Comparison of ENCODE assay signal across 16 cellular contexts in genomic region chr19:5125376-5125775, GRCh38.
DNase-seq lines count a peak whose midpoint lies in the region; ATAC-seq and TF ChIP-seq lines count a peak whose summit lies in the region.
"Had no signal": no experiment of that assay in that cellular context is flagged by ENCODE, and none has a peak within 500 bp of the region (broad histone marks: within the 10 kb centered on the region; RNA-seq: fewer than 3 reads in every experiment).

No MANE protein-coding gene starts in this region.

- H2AK5ac ChIP-seq in mesenchymal stem cell (ENCODE audit: low read length, severe bottlenecking) = no peak overlapping the region

- H3K4me3 ChIP-seq in cardiac muscle cell (no peak overlapping the region), right cardiac atrium (ENCODE audit: low read length) (no peak overlapping the region), mesenchymal stem cell (ENCODE audit: insufficient read depth in 1 of 2, low read depth in 1 of 2, low read length in 2 of 2) (no peak overlapping the region), thoracic aorta (no peak overlapping the region)
- H3K4me3 ChIP-seq: PC-9 had no signal

- H3K9me3 ChIP-seq in cardiac muscle cell (ENCODE audit: low read depth) = no peaks in the 10 kb centered on the region
- no peaks in the 10 kb centered on the region for H3K9me3 ChIP-seq in right cardiac atrium (ENCODE audit: control insufficient read depth, low read length)
- no peaks in the 10 kb centered on the region for H3K9me3 ChIP-seq in T-helper 17 cell (ENCODE audit: control insufficient read depth, low read length, poor library complexity, severe bottlenecking)
- H3K9me3 ChIP-seq in mesenchymal stem cell (ENCODE audit: control insufficient read depth, low read length) = no peaks in the 10 kb centered on the region
- no peaks in the 10 kb centered on the region for H3K9me3 ChIP-seq in thoracic aorta

- H2BK12ac ChIP-seq in mesenchymal stem cell (ENCODE audit: low read length in 2 of 2) = peak overlapping the region in 1 of 2 experiments; percentile 12

- H3K4me3 Mint-ChIP-seq in T-helper 17 cell = no peak overlapping the region
- H3K4me3 Mint-ChIP-seq: CD14-positive monocyte had no signal

- no peak overlapping the region for H2BK120ac ChIP-seq in mesenchymal stem cell (ENCODE audit: low read depth, low read length)

- H3K27me3 Mint-ChIP-seq in T-helper 17 cell = no peaks in the 10 kb centered on the region

- H3K27ac ChIP-seq in cardiac muscle cell (peak overlapping the region; percentile 99), right cardiac atrium (ENCODE audit: low read length) (no peak overlapping the region), mesenchymal stem cell (ENCODE audit: low read length, poor library complexity, severe bottlenecking) (no peak overlapping the region), thoracic aorta (peak overlapping the region; percentile 8 to 12)
- H3K27ac ChIP-seq: 22Rv1, HL-60, PC-9 had no signal

- H3K27me3 ChIP-seq in cardiac muscle cell (no peaks in the 10 kb centered on the region), right cardiac atrium (ENCODE audit: control insufficient read depth, insufficient read depth) (no peaks in the 10 kb centered on the region), mesenchymal stem cell (ENCODE audit: control insufficient read depth in 1 of 2, insufficient read depth in 1 of 2, low read length in 2 of 2) (no peaks in the 10 kb centered on the region), thoracic aorta (replicated peaks; ENCODE audit: insufficient read depth) (no peaks in the 10 kb centered on the region)

- peak overlapping the region in 1 of 2 experiments; percentile 40 for H3K18ac ChIP-seq in mesenchymal stem cell (ENCODE audit: low read depth in 1 of 2, low read length in 2 of 2)

- H3K9ac ChIP-seq in mesenchymal stem cell (ENCODE audit: low read length) = no peak overlapping the region

- no peak overlapping the region for H4K91ac ChIP-seq in mesenchymal stem cell (ENCODE audit: low read length)

- H3K4ac ChIP-seq in mesenchymal stem cell (ENCODE audit: low read depth in 1 of 2, low read length in 2 of 2) = peak overlapping the region in 1 of 2 experiments; percentile 15

- no peaks in the 10 kb centered on the region for H3K36me3 Mint-ChIP-seq in T-helper 17 cell (ENCODE audit: low read depth)

- H3K4me1 Mint-ChIP-seq in T-helper 17 cell = peaks cover 10% of the 10 kb centered on the region

- TF ChIP-seq CTCF in cardiac muscle cell (IDR thresholded peaks at IDR 0.05; ENCODE audit: low read depth, low read length) (no peak), thoracic aorta (IDR thresholded peaks at IDR 0.05) (no peak)

- H3K79me1 ChIP-seq in mesenchymal stem cell (replicated peaks; ENCODE audit: low read length, poor library complexity, severe bottlenecking) = peaks cover 21% of the 10 kb centered on the region

- H2AFZ ChIP-seq in mesenchymal stem cell (ENCODE audit: low read depth, low read length) = no peak overlapping the region
- H2AFZ ChIP-seq: PC-9 had no signal

- H4K8ac ChIP-seq in mesenchymal stem cell (ENCODE audit: low read length) = peak overlapping the region; percentile 35

- H3K4me1 ChIP-seq in cardiac muscle cell (ENCODE audit: low read depth) (peaks cover 78% of the 10 kb centered on the region), right cardiac atrium (ENCODE audit: control insufficient read depth, insufficient read depth, low read length) (peaks cover 18% of the 10 kb centered on the region), mesenchymal stem cell (ENCODE audit: control insufficient read depth, insufficient read depth, low read depth, low read length) (peaks cover 50% of the 10 kb centered on the region), thoracic aorta (ENCODE audit: control insufficient read depth in 1 of 2, low read depth in 2 of 2) (peaks cover 9 to 44% of the 10 kb centered on the region in 2 donors)

- peak overlapping the region in 1 of 2 experiments; percentile 10 for H3K14ac ChIP-seq in mesenchymal stem cell (ENCODE audit: low read length in 2 of 2)

- no peak for DNase-seq in cardiac muscle cell (ENCODE audit: low read depth in 1 of 2, low spot score in 1 of 2)
- DNase-seq in right cardiac atrium = no peak
- no peak for DNase-seq in T-helper 17 cell
- no peak for DNase-seq in mesenchymal stem cell
- DNase-seq in thoracic aorta (ENCODE audit: low spot score) = no peak
- DNase-seq in T-helper 9 cell = no peak
- DNase-seq in NCI-H2029 (lab: John Stamatoyannopoulos, UW) = no peak
- no peak for DNase-seq in GM19240 (ENCODE audit: insufficient read length, low spot score)
- DNase-seq: DMS53, NCI-H146, NCI-H2227 treated with DMSO at 0.1 percent for 48 hours, NCI-H748 treated with DMSO at 0.1 percent for 48 hours, PC-9 had no signal

- ATAC-seq in right cardiac atrium = no peak
- no peak for ATAC-seq in T-helper 17 cell
- no peak for ATAC-seq in thoracic aorta (ENCODE audit: insufficient number of reproducible peaks, low FRiP score, low read depth)

- no peak overlapping the region for H2BK5ac ChIP-seq in mesenchymal stem cell (ENCODE audit: low read depth, low read length, poor library complexity, severe bottlenecking)

- H3K23ac ChIP-seq in mesenchymal stem cell (ENCODE audit: low read length in 2 of 2) = no peak overlapping the region

- H3K27ac Mint-ChIP-seq in T-helper 17 cell = peak overlapping the region; percentile 34
- H3K27ac Mint-ChIP-seq: CD14-positive monocyte had no signal

- H3K4me2 ChIP-seq in mesenchymal stem cell (ENCODE audit: low read length, poor library complexity, severe bottlenecking) = no peak overlapping the region
- H3K4me2 ChIP-seq: PC-9 had no signal

- intact Hi-C loops in right cardiac atrium (cut with DNase I) = no loop called here

- peaks cover 3% of the 10 kb centered on the region for H3K36me3 ChIP-seq in cardiac muscle cell
- H3K36me3 ChIP-seq in mesenchymal stem cell (ENCODE audit: control insufficient read depth in 1 of 2, insufficient read depth in 2 of 2, low read depth in 1 of 2, low read length in 2 of 2) = peaks cover 37 to 71% of the 10 kb centered on the region in 2 experiments
- peaks cover 18% of the 10 kb centered on the region for H3K36me3 ChIP-seq in thoracic aorta

- WGBS in right cardiac atrium = 75% methylated on average over 17 of the region's 17 CpGs
- 84% methylated on average over 17 of the region's 17 CpGs for WGBS in mesenchymal stem cell

- peak overlapping the region; percentile 37 for H2BK15ac ChIP-seq in mesenchymal stem cell (ENCODE audit: low read depth, poor library complexity, severe bottlenecking)

Comparison
In these comparisons a context has a peak if more than half of its experiments do, and no peak if none do; other contexts are left out.
1. H3K27ac ChIP-seq: peak in cardiac muscle cell (single experiment) and thoracic aorta (2 of 2); none in right cardiac atrium (single experiment) and mesenchymal stem cell (single experiment).